8 cellular contexts compared by ENCODE assay signal in genomic region chr2:138846216-138846821, GRCh38.
DNase-seq lines count a peak whose midpoint lies in the region; ATAC-seq, FAIRE-seq and TF ChIP-seq lines count a peak whose summit lies in the region.
"Had no signal": no experiment of that assay in that cellular context is flagged by ENCODE, and none has a peak within 500 bp of the region (broad histone marks: within the 10 kb centered on the region; RNA-seq: fewer than 3 reads in every experiment).

No MANE protein-coding gene starts in this region.

- WGBS in esophagus squamous epithelium, 2 donors = 62 to 63% methylated on average over 8 of the region's 8 CpGs

- DNase-seq in GM12864 (ENCODE audit: low read depth) = no peak
- peak; percentile 23 for DNase-seq in HuH-7 (ENCODE audit: low spot score)
- peak; percentile 44 for DNase-seq in RCC 7860 (ENCODE audit: low spot score)
- no peak for DNase-seq in esophagus squamous epithelium (lab: John Stamatoyannopoulos, UW)
- peak; percentile 3 for DNase-seq in stromal cell of bone marrow (ENCODE audit: low read depth)
- no peak for DNase-seq in NCI-H774 (lab: John Stamatoyannopoulos, UW)

- TF ChIP-seq CTCF in GM12864 (IDR thresholded peaks at IDR 0.05; ENCODE audit: low read depth, low read length, missing control alignments) (peak; percentile 50), esophagus squamous epithelium (IDR thresholded peaks at IDR 0.05) (peak in 5 of 6 experiments; percentile 33 to 50 (median 35))

- H3K27ac ChIP-seq in esophagus squamous epithelium = no peak overlapping the region

- H3K4me1 ChIP-seq in esophagus squamous epithelium = no peaks in the 10 kb centered on the region

- no peak for TF ChIP-seq POLR2A in esophagus squamous epithelium (IDR thresholded peaks at IDR 0.05)

- H3K27me3 ChIP-seq in esophagus squamous epithelium = no peaks in the 10 kb centered on the region

- H3K36me3 ChIP-seq in esophagus squamous epithelium = no peaks in the 10 kb centered on the region

- no peaks in the 10 kb centered on the region for H3K9me3 ChIP-seq in esophagus squamous epithelium

- ATAC-seq in GM21619 (IDR thresholded peaks at IDR 0.05; ENCODE audit: unreplicated experiment) = peak; percentile 89
- ATAC-seq: activated T-cell treated with anti-CD3 and anti-CD28 coated beads, Interleukin-2, amount 50 U/mL, for 72 hours had no signal

- H3K4me3 ChIP-seq in GM12864 (ENCODE audit: low read depth, low read length) (no peak overlapping the region), esophagus squamous epithelium (no peak overlapping the region)

- intact Hi-C loops in esophagus squamous epithelium (cut with DNase I) = no loop called here

- FAIRE-seq in RCC 7860 (lab: Jason Lieb, UNC) = peak; percentile 72

Comparison
In these comparisons a context has a peak if more than half of its experiments do, and no peak if none do; other contexts are left out.
1. DNase-seq: peak in HuH-7 (single experiment), RCC 7860 (single experiment) and stromal cell of bone marrow (single experiment); none in GM12864 (single experiment), esophagus squamous epithelium (single experiment) and NCI-H774 (single experiment).